In the genomic region with DNA sequence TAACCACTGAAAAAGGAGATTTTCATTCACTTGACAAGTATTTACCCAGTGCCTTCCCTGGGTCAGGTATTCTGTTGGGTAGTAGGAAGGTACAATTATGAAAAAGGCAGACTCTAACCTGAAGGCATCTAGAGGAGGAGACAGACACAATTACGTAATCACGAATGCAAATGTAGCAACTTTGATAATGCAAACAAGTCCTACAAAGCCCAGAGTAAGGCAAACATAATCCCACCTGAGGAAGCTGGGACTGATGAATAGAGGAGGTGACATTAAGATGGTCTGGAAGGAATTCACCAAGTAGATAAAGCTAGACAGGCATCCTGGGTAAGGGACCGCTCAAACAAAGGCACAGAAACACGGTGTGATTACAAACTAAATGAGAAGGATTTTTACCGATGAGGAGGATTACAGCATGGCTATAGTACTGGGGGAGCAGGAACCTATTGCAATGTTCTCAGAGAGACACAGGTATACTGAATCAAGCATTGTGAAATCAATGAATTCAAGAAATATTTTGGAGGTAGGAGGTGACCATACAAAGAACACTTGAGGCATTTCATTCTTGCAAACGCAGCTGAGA, we compare ENCODE assay signal across 18 cellular contexts. TPM values are rescaled to one million over a fixed set of nuclear protein-coding genes. Genes with fewer than 3 reads are reported as not detected.
A peak's percentile ranks its signal among the peaks of the same experiment; 100 is the strongest.
DNase-seq lines count a peak whose midpoint lies in the region; ATAC-seq, FAIRE-seq and TF ChIP-seq lines count a peak whose summit lies in the region.
"Had no signal": no experiment of that assay in that cellular context is flagged by ENCODE, and none has a peak within 500 bp of the region (broad histone marks: within the 10 kb centered on the region; RNA-seq: fewer than 3 reads in every experiment).

No MANE protein-coding gene starts in this region.

- no peak overlapping the region for H3K27ac ChIP-seq in K562 (ENCODE audit: extremely low read depth, low read depth, low read length)
- peak overlapping the region; percentile 19 to 39 for H3K27ac ChIP-seq in liver (ENCODE audit: low read depth in 1 of 2, low read length in 2 of 2)
- no peak overlapping the region for H3K27ac ChIP-seq in SJCRH30
- H3K27ac ChIP-seq in CD8-positive, alpha-beta memory T cell (ENCODE audit: low read depth, low read length) = no peak overlapping the region

- no peak overlapping the region for H2AFZ ChIP-seq in K562 (ENCODE audit: low read depth, low read length)

- H3K27me3 Mint-ChIP-seq in CD8-positive, alpha-beta memory T cell = peaks cover 13 to 38% of the 10 kb centered on the region in 2 donors

- WGBS in K562 (ENCODE audit: insufficient coverage, low coverage, missing lambda C conversion rate) = under 1% methylated on average over 6 of the region's 6 CpGs
- WGBS in liver = 49% methylated on average over 6 of the region's 6 CpGs

- no peak overlapping the region for H3K4me2 ChIP-seq in K562 (ENCODE audit: insufficient read depth, low read length)

- intact Hi-C loops in K562 (cut with micrococcal nuclease) = no loop called here

- H3K27me3 ChIP-seq in HAP-1 (ENCODE audit: low read depth) (no peaks in the 10 kb centered on the region), K562 (ENCODE audit: control insufficient read depth in 2 of 2, insufficient read depth in 2 of 2, low read length in 2 of 2) (peaks cover 9 to 22% of the 10 kb centered on the region in 2 experiments), liver (ENCODE audit: control insufficient read depth in 4 of 4, insufficient read depth in 4 of 4, low read length in 3 of 4) (no peaks in the 10 kb centered on the region), SJCRH30 (no peaks in the 10 kb centered on the region)
- no peaks in the 10 kb centered on the region for H3K27me3 ChIP-seq in CD8-positive, alpha-beta memory T cell (ENCODE audit: insufficient read depth, low read length, poor library complexity, severe bottlenecking)

- H3K4me1 ChIP-seq in HAP-1 (peaks cover 24% of the 10 kb centered on the region), K562 (replicated peaks in 1 of 2; ENCODE audit: control insufficient read depth in 2 of 2, insufficient read depth in 2 of 2, low read length in 2 of 2) (no peaks in the 10 kb centered on the region), liver (ENCODE audit: control insufficient read depth in 4 of 4, insufficient read depth in 4 of 4, low read length in 3 of 4) (peaks cover 0 to 14% (median 11%) of the 10 kb centered on the region in 4 donors), SJCRH30 (no peaks in the 10 kb centered on the region; the same call in 1 of the 2 replicates)
- no peaks in the 10 kb centered on the region for H3K4me1 ChIP-seq in CD8-positive, alpha-beta memory T cell (ENCODE audit: insufficient read depth, low read length)

- no TSS peak for BruUV-seq in K562 (replicated peaks; lab: Mats Ljungman, UMichigan)

- TF ChIP-seq CTCF in K562 (IDR thresholded peaks at IDR 0.05 in 2 of 3, conservative IDR thresholded peaks at IDR 0.05 in 1 of 3; ENCODE audit: insufficient read depth in 2 of 3, low read depth in 1 of 3, low read length in 3 of 3) (no peak), liver (IDR thresholded peaks at IDR 0.05; ENCODE audit: low read depth, low read length, missing input control) (no peak)

- H3K9me3 Mint-ChIP-seq in CD8-positive, alpha-beta memory T cell = peaks cover 0 to 2% (median 0%) of the 10 kb centered on the region in 5 donors
- H3K9me3 Mint-ChIP-seq: activated naive CD8-positive, alpha-beta T cell treated with anti-CD3 and anti-CD28 coated beads, Interleukin-2, amount 50 U/mL, for 24 hours had no signal

- no peaks in the 10 kb centered on the region for H3K4me1 Mint-ChIP-seq in CD8-positive, alpha-beta memory T cell
- H3K4me1 Mint-ChIP-seq: activated naive CD8-positive, alpha-beta T cell treated with anti-CD3 and anti-CD28 coated beads, Interleukin-2, amount 50 U/mL, for 24 hours had no signal

- POLR2A ChIA-PET in K562 (lab: Yijun Ruan, JAX) = no interaction called here
- POLR2A ChIA-PET in CD8-positive, alpha-beta memory T cell (lab: Charles Lee) = no interaction called here

- in situ Hi-C loops in HAP-1 (cut with MboI; ENCODE audit: low sequenced_read_pairs) (no loop called here), K562 (cut with MboI) (no loop called here)

- H3K27ac Mint-ChIP-seq in CD8-positive, alpha-beta memory T cell = peak overlapping the region in 1 of 8 donors; percentile 46
- H3K27ac Mint-ChIP-seq: activated naive CD8-positive, alpha-beta T cell treated with anti-CD3 and anti-CD28 coated beads, Interleukin-2, amount 50 U/mL, for 24 hours had no signal

- no peak overlapping the region for H3K9ac ChIP-seq in K562 (ENCODE audit: insufficient read depth in 1 of 2, low read depth in 2 of 2, low read length in 2 of 2)
- H3K9ac ChIP-seq in liver (ENCODE audit: low read depth in 1 of 2, low read length in 2 of 2) = peak overlapping the region in 1 of 2 donors; percentile 9

- H3K36me3 ChIP-seq in HAP-1 (replicated peaks) (no peaks in the 10 kb centered on the region), K562 (ENCODE audit: control insufficient read depth, insufficient read depth, low read length) (no peaks in the 10 kb centered on the region), liver (ENCODE audit: control insufficient read depth in 4 of 4, insufficient read depth in 3 of 4, low read depth in 1 of 4, low read length in 3 of 4) (no peaks in the 10 kb centered on the region), SJCRH30 (no peaks in the 10 kb centered on the region)
- H3K36me3 ChIP-seq in CD8-positive, alpha-beta memory T cell (ENCODE audit: insufficient read depth, low read length) = no peaks in the 10 kb centered on the region

- CTCF ChIA-PET in K562 (lab: Yijun Ruan, JAX; ENCODE audit: low intra/inter-chr PET ratio) = no interaction called here
- CTCF ChIA-PET in CD8-positive, alpha-beta memory T cell (lab: Charles Lee) = no interaction called here

- TF ChIP-seq RAD21 in K562 (CRISPR knock-in tag; conservative IDR thresholded peaks at IDR 0.05 in 1 of 2, IDR thresholded peaks at IDR 0.05 in 1 of 2) (no peak), liver (IDR thresholded peaks at IDR 0.05) (peak; percentile 5 to 30)

- DNase-seq in HAP-1 (ENCODE audit: low spot score in 2 of 2) (peak; percentile 17 to 37), NCI-H1436 treated with DMSO at 0.1 percent for 48 hours (lab: John Stamatoyannopoulos, UW) (peak; percentile 15), K562 (ENCODE audit: extremely low read depth in 1 of 4, low spot score in 3 of 4) (no peak), SJCRH30 (no peak), dermis blood vessel endothelial cell (no peak)
- DNase-seq in CD8-positive, alpha-beta memory T cell = no peak
- DNase-seq: activated CD4-positive, alpha-beta T cell treated with anti-CD3 and anti-CD28 coated beads for 4 hours; activated naive CD8-positive, alpha-beta T cell treated with anti-CD3 and anti-CD28 coated beads, Interleukin-2, amount 50 U/mL, for 24 hours; erythroblast; left ventricle myocardium superior; NCI-H1694 treated with DMSO at 0.1 percent for 48 hours; nucleus accumbens; retina; SW 1271 had no signal

- H3K4me3 ChIP-seq in HAP-1 (no peak overlapping the region), K562 (no peak overlapping the region), liver (ENCODE audit: low read depth in 1 of 3, low read length in 3 of 3) (no peak overlapping the region), SJCRH30 (no peak overlapping the region)
- no peak overlapping the region for H3K4me3 ChIP-seq in CD8-positive, alpha-beta memory T cell (ENCODE audit: low read length)

- no peak for TF ChIP-seq EP300 in K562 (IDR thresholded peaks at IDR 0.05; ENCODE audit: low read length)

- H3K9me1 ChIP-seq in K562 (ENCODE audit: control insufficient read depth, insufficient read depth, low read length) = no peaks in the 10 kb centered on the region

- H3K4me3 Mint-ChIP-seq in CD8-positive, alpha-beta memory T cell = no peak overlapping the region
- H3K4me3 Mint-ChIP-seq: activated naive CD8-positive, alpha-beta T cell treated with anti-CD3 and anti-CD28 coated beads, Interleukin-2, amount 50 U/mL, for 24 hours had no signal

- no peaks in the 10 kb centered on the region for H3K9me3 ChIP-seq in HAP-1
- no peaks in the 10 kb centered on the region for H3K9me3 ChIP-seq in K562 (replicated peaks; ENCODE audit: control insufficient read depth, insufficient read depth, low read depth, low read length)
- H3K9me3 ChIP-seq in liver (ENCODE audit: control insufficient read depth in 4 of 4, low read length in 3 of 4) = no peaks in the 10 kb centered on the region
- no peaks in the 10 kb centered on the region for H3K9me3 ChIP-seq in SJCRH30 (replicated peaks)
- H3K9me3 ChIP-seq in CD8-positive, alpha-beta memory T cell (ENCODE audit: low read length) = no peaks in the 10 kb centered on the region

- H3K79me2 ChIP-seq in K562 (ENCODE audit: control insufficient read depth, insufficient read depth, low read length) = no peaks in the 10 kb centered on the region

- FAIRE-seq in K562 (lab: Jason Lieb, UNC) = no peak
- FAIRE-seq: GM12891, TTC549 had no signal

- no peaks in the 10 kb centered on the region for H3K36me3 Mint-ChIP-seq in CD8-positive, alpha-beta memory T cell

- no peak for ATAC-seq in K562
- ATAC-seq in GM18511 (IDR thresholded peaks at IDR 0.05; ENCODE audit: unreplicated experiment) = no peak
- ATAC-seq: activated naive CD8-positive, alpha-beta T cell treated with anti-CD3 and anti-CD28 coated beads, Interleukin-2, amount 50 U/mL, for 24 hours; left ventricle myocardium superior had no signal

- TF ChIP-seq POLR2A in K562 (conservative IDR thresholded peaks at IDR 0.05) = no peak

- no peaks in the 10 kb centered on the region for H4K20me1 ChIP-seq in K562 (replicated peaks; ENCODE audit: control insufficient read depth, insufficient read depth, low read length)

RNA-seq across cellular contexts. Expression of a gene that starts 37.1 kb away (rescaled TPM):
- not detected in 2 replicates for total RNA-seq in K562 (2011; cell fraction: chromatin; rRNA removed; ENCODE audit: low replicate concordance)
- total RNA-seq in K562 (2011; cell fraction: nucleolus; rRNA removed) = not detected in 2 replicates
- not detected in 2 replicates for total RNA-seq in K562 (2011; cell fraction: nucleoplasm; rRNA removed)
- total RNA-seq in K562 (2014; rRNA removed) = not detected in 2 replicates
- not detected in 2 replicates for total RNA-seq in K562 (2014; rRNA removed; fragmentation: Illumina TruSeq; extraction: Trizol)
- total RNA-seq in K562 (2015; rRNA removed; fragmentation: Illumina TruSeq; extraction: Trizol) = not detected in 2 replicates
- 0.07 TPM in 2 replicates for total RNA-seq in K562 (2021)
- not detected in 2 replicates for polyA plus RNA-seq in K562 (2011; rRNA removed)
- not detected in 2 replicates for polyA plus RNA-seq in K562 (2011; cell fraction: cytosol; rRNA removed)
- not detected in 2 replicates for polyA plus RNA-seq in K562 (2011; cell fraction: nucleus; rRNA removed)
- not detected in 2 replicates for polyA plus RNA-seq in K562 (2012)
- polyA plus RNA-seq in K562 (2014; fragmentation: Illumina TruSeq; extraction: Trizol) = not detected in 2 replicates
- not detected for polyA plus RNA-seq in K562 (2014; fragmentation: Nextera tagmentation; extraction: Ambion mirVana)
- polyA plus RNA-seq in K562 (2014; rRNA removed) = not detected in 2 replicates
- not detected in 2 replicates for polyA minus RNA-seq in K562 (2011; rRNA and poly(A)+ RNA removed)
- polyA minus RNA-seq in K562 (2011; cell fraction: cytosol; rRNA and poly(A)+ RNA removed) = not detected in 2 replicates
- polyA minus RNA-seq in K562 (2011; cell fraction: nucleus; rRNA and poly(A)+ RNA removed) = not detected in 2 replicates
- total RNA-seq in liver = 1 to 10 TPM; 4.8 to 8.7 TPM
- 1 to 10 TPM; 4.9 to 5.6 TPM for polyA plus RNA-seq in liver
- 0.65 and 0.66 TPM in 2 replicates for total RNA-seq in SJCRH30 (2014; rRNA removed; shearing (Covaris generic))
- 6.0 and 19.1 TPM in 2 replicates for total RNA-seq in dermis blood vessel endothelial cell
- not detected for total RNA-seq in CD8-positive, alpha-beta memory T cell
- polyA plus RNA-seq in CD8-positive, alpha-beta memory T cell = 0.17 TPM

Comparison
In these comparisons a context has a peak if more than half of its experiments do, and no peak if none do; other contexts are left out.
1. DNase-seq: peak in HAP-1 (2 of 2) and NCI-H1436 treated with DMSO at 0.1 percent for 48 hours (single experiment); none in K562 (0 of 4), SJCRH30 (0 of 2), dermis blood vessel endothelial cell (single experiment) and CD8-positive, alpha-beta memory T cell (0 of 5).
2. H3K27ac ChIP-seq: peak in liver (2 of 2); none in K562 (single experiment), SJCRH30 (single experiment) and CD8-positive, alpha-beta memory T cell (single experiment).